Comparison of ENCODE assay signal across 7 cellular contexts in the genomic region with DNA sequence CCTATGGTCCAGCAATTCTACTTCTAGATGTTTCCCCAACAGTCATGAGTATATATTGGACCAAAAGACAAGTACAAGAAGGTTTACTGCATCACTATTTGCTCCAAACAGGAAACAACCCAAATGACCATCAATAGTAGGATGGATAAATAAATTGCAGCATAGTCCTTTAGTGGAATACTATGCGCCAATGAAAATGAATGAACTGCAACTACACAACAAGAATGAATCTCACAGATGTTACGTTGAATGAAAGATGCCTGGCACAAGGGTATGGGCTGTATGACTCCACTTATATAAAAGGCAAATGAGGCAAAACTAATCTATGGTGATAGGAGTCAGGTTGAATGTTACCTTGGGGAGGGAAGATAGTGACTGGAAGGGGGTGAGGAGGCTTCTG. TPM values are rescaled to one million over a fixed set of nuclear protein-coding genes. Genes with fewer than 3 reads are reported as not detected.
"Had no signal": no experiment of that assay in that cellular context is flagged by ENCODE, and none has a peak within 500 bp of the region (broad histone marks: within the 10 kb centered on the region; RNA-seq: fewer than 3 reads in every experiment).

No MANE protein-coding gene starts in this region.

- H3K4me3 ChIP-seq: GM23338 had no signal

- FAIRE-seq: HTR-8/SVneo had no signal

- H3K9ac ChIP-seq: KMS-11 had no signal

- H3K27ac ChIP-seq: KMS-11 had no signal

- H3K4me2 ChIP-seq: GM23338, KMS-11 had no signal

- DNase-seq: HFFc6, Karpas-422, KBM-7 had no signal

- H2AFZ ChIP-seq: GM23338 had no signal

RNA-seq across cellular contexts. Expression of gene UNC5A, which starts 48.6 kb away (rescaled TPM):
- total RNA-seq: HFFc6, IMR-90 had no signal
- polyA plus RNA-seq: IMR-90 had no signal
